In the genomic region with DNA sequence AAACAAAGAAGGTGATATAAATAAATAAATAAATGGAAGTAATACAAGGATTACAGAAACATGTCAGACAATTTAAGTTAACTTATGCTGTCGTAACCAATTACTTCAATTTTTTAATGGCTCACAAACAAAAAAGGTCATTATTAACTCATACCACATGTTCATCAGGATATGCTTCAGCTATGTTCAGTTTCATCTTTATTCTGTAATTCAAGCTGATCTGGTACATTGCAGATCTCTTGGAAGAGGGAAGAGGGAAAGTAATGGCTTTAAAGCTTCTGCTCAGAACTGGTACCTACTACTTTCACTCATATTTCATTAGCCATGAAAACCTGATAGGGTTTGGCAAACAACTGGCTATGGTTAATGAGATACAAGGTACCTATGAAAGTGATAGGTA, we compare ENCODE assay signal across 34 cellular contexts.
"Had no signal": no experiment of that assay in that cellular context is flagged by ENCODE, and none has a peak within 500 bp of the region (broad histone marks: within the 10 kb centered on the region; RNA-seq: fewer than 3 reads in every experiment).

No MANE protein-coding gene starts in this region.

- H3K9me3 ChIP-seq: adrenal gland, body of pancreas, breast epithelium had no signal

- H3K27me3 ChIP-seq: body of pancreas, brain microvascular endothelial cell, breast epithelium had no signal

- H3K27me3 Mint-ChIP-seq: activated B cell treated with CpG ODN at 0.5 μM for 24 hours; activated CD4-positive, alpha-beta memory T cell treated with anti-CD3 and anti-CD28 coated beads for 36 hours; activated CD4-positive, alpha-beta T cell treated with anti-CD3 and anti-CD28 coated beads, Interleukin-2, amount 10 ng/mL, durations not matched to agents 24 days and 14 days; activated CD8-positive, alpha-beta T cell treated with anti-CD3 and anti-CD28 coated beads for 36 hours; activated naive CD8-positive, alpha-beta T cell treated with anti-CD3 and anti-CD28 coated beads for 36 hours had no signal

- H3K4me3 ChIP-seq: adrenal gland, body of pancreas, breast epithelium had no signal

- H3K4me1 Mint-ChIP-seq: activated B cell treated with CpG ODN at 0.5 μM for 24 hours; activated CD4-positive, alpha-beta T cell treated with anti-CD3 and anti-CD28 coated beads, Interleukin-2, amount 10 ng/mL, durations not matched to agents 24 days and 14 days; activated T-helper 17 cell treated with anti-CD3 and anti-CD28 coated beads, Interleukin-2, amount 50 U/mL, for 72 hours had no signal

- H3K36me3 Mint-ChIP-seq: activated CD4-positive, alpha-beta memory T cell treated with anti-CD3 and anti-CD28 coated beads for 36 hours; activated naive CD4-positive, alpha-beta T cell treated with anti-CD3 and anti-CD28 coated beads, Interleukin-2, amount 50 U/mL, for 72 hours; activated naive CD8-positive, alpha-beta T cell treated with anti-CD3 and anti-CD28 coated beads for 36 hours had no signal

- ATAC-seq: activated CD8-positive, alpha-beta T cell treated with anti-CD3 and anti-CD28 coated beads for 36 hours; activated naive CD4-positive, alpha-beta T cell treated with anti-CD3 and anti-CD28 coated beads, Interleukin-2, amount 50 U/mL, for 72 hours; activated T-cell treated with anti-CD3 and anti-CD28 coated beads, Interleukin-2, amount 50 U/mL, for 4 hours; activated T-cell treated with anti-CD3 and anti-CD28 coated beads, Interleukin-2, amount 50 U/mL, for 72 hours; activated T-helper 17 cell treated with anti-CD3 and anti-CD28 coated beads, Interleukin-2, amount 50 U/mL, for 72 hours; body of pancreas had no signal

- H3K9me3 Mint-ChIP-seq: activated B cell treated with CpG ODN at 0.5 μM for 24 hours; activated CD4-positive, alpha-beta memory T cell treated with anti-CD3 and anti-CD28 coated beads for 36 hours; activated CD4-positive, alpha-beta T cell treated with anti-CD3 and anti-CD28 coated beads, Interleukin-2, amount 10 ng/mL, durations not matched to agents 24 days and 14 days; activated CD8-positive, alpha-beta T cell treated with anti-CD3 and anti-CD28 coated beads for 36 hours; activated naive CD4-positive, alpha-beta T cell treated with anti-CD3 and anti-CD28 coated beads for 36 hours; activated naive CD8-positive, alpha-beta T cell treated with anti-CD3 and anti-CD28 coated beads for 36 hours; activated T-cell treated with anti-CD3 and anti-CD28 coated beads, Interleukin-2, amount 50 U/mL, for 4 hours; activated T-cell treated with anti-CD3 and anti-CD28 coated beads, Interleukin-2, amount 50 U/mL, for 72 hours; activated T-helper 1 cell treated with anti-CD3 and anti-CD28 coated beads, Interleukin-12 subunit alpha, Interleukin-12 subunit beta, Interleukin-2, Interleukin-4 antibody, amounts not matched to agents 30 ng/mL and 10 ng/mL and 1 ng/mL, durations not matched to agents 14 hours and 24 hours and 36 hours; activated T-helper 17 cell treated with anti-CD3 and anti-CD28 coated beads, Interleukin-2, amount 50 U/mL, for 72 hours; T-helper 1 cell treated with Interleukin-12 subunit alpha and Interleukin-12 subunit beta and Interleukin-4 antibody, amounts not matched to agents 30 μg/mL and 1 μg/mL, for 36 hours; T-helper 2 cell treated with Interferon-gamma antibody and Interleukin-4, amounts not matched to agents 5 μg/mL and 100 μg/mL, for 36 hours had no signal

- H3K4me1 ChIP-seq: adrenal gland, body of pancreas, breast epithelium had no signal

- H3K27ac ChIP-seq: adrenal gland, body of pancreas, brain microvascular endothelial cell, breast epithelium, VCaP had no signal

- H3K27ac Mint-ChIP-seq: activated B cell treated with CpG ODN at 0.5 μM for 24 hours; activated CD4-positive, alpha-beta memory T cell treated with anti-CD3 and anti-CD28 coated beads for 36 hours; activated CD4-positive, alpha-beta T cell treated with anti-CD3 and anti-CD28 coated beads, Interleukin-2, amount 10 ng/mL, durations not matched to agents 24 days and 14 days; activated CD8-positive, alpha-beta T cell treated with anti-CD3 and anti-CD28 coated beads for 36 hours; activated naive CD4-positive, alpha-beta T cell treated with anti-CD3 and anti-CD28 coated beads for 36 hours; activated naive CD4-positive, alpha-beta T cell treated with anti-CD3 and anti-CD28 coated beads, Interleukin-2, amount 50 U/mL, for 72 hours; activated naive CD8-positive, alpha-beta T cell treated with anti-CD3 and anti-CD28 coated beads for 36 hours; activated T-cell treated with anti-CD3 and anti-CD28 coated beads, Interleukin-2, amount 50 U/mL, for 72 hours; activated T-helper 1 cell treated with anti-CD3 and anti-CD28 coated beads, Interleukin-12 subunit alpha, Interleukin-12 subunit beta, Interleukin-2, Interleukin-4 antibody, amounts not matched to agents 30 ng/mL and 10 ng/mL and 1 ng/mL, durations not matched to agents 14 hours and 24 hours and 36 hours; activated T-helper 17 cell treated with anti-CD3 and anti-CD28 coated beads, Interleukin-2, amount 50 U/mL, for 72 hours; T-helper 1 cell treated with Interleukin-12 subunit alpha and Interleukin-12 subunit beta and Interleukin-4 antibody, amounts not matched to agents 30 μg/mL and 1 μg/mL, for 36 hours; T-helper 2 cell treated with Interferon-gamma antibody and Interleukin-4, amounts not matched to agents 5 μg/mL and 100 μg/mL, for 36 hours had no signal

- H3K4me3 Mint-ChIP-seq: activated B cell treated with CpG ODN at 0.5 μM for 24 hours; activated CD4-positive, alpha-beta memory T cell treated with anti-CD3 and anti-CD28 coated beads for 36 hours; activated CD4-positive, alpha-beta T cell treated with anti-CD3 and anti-CD28 coated beads, Interleukin-2, amount 10 ng/mL, durations not matched to agents 24 days and 14 days; activated CD8-positive, alpha-beta T cell treated with anti-CD3 and anti-CD28 coated beads for 36 hours; activated naive CD4-positive, alpha-beta T cell treated with anti-CD3 and anti-CD28 coated beads for 36 hours; activated naive CD8-positive, alpha-beta T cell treated with anti-CD3 and anti-CD28 coated beads for 36 hours; activated T-cell treated with anti-CD3 and anti-CD28 coated beads, Interleukin-2, amount 50 U/mL, for 4 hours; activated T-cell treated with anti-CD3 and anti-CD28 coated beads, Interleukin-2, amount 50 U/mL, for 72 hours; activated T-helper 1 cell treated with anti-CD3 and anti-CD28 coated beads, Interleukin-12 subunit alpha, Interleukin-12 subunit beta, Interleukin-2, Interleukin-4 antibody, amounts not matched to agents 30 ng/mL and 10 ng/mL and 1 ng/mL, durations not matched to agents 14 hours and 24 hours and 36 hours; activated T-helper 17 cell treated with anti-CD3 and anti-CD28 coated beads, Interleukin-2, amount 50 U/mL, for 72 hours; T-helper 1 cell treated with Interleukin-12 subunit alpha and Interleukin-12 subunit beta and Interleukin-4 antibody, amounts not matched to agents 30 μg/mL and 1 μg/mL, for 36 hours; T-helper 2 cell treated with Interferon-gamma antibody and Interleukin-4, amounts not matched to agents 5 μg/mL and 100 μg/mL, for 36 hours had no signal

- DNase-seq: activated B cell treated with CpG ODN at 0.5 μM for 24 hours; activated CD4-positive, alpha-beta memory T cell treated with anti-CD3 and anti-CD28 coated beads for 36 hours; activated CD4-positive, alpha-beta T cell treated with anti-CD3 and anti-CD28 coated beads for 4 hours; activated CD4-positive, alpha-beta T cell treated with anti-CD3 and anti-CD28 coated beads, Interleukin-2, amount 10 ng/mL, durations not matched to agents 24 days and 14 days; activated CD4-positive, alpha-beta T cell treated with anti-CD3 and anti-CD28 coated beads, Interleukin-2, amount 50 U/mL, for 1 hour; activated CD4-positive, alpha-beta T cell treated with anti-CD3 and anti-CD28 coated beads, Interleukin-2, amount 50 U/mL, for 4 hours; activated CD4-positive, CD25-positive, alpha-beta regulatory T cell treated with anti-CD3 and anti-CD28 coated beads, Interleukin-2, amount 50 U/mL, for 72 hours; activated CD8-positive, alpha-beta memory T cell treated with anti-CD3 and anti-CD28 coated beads, Interleukin-2, amount 50 U/mL, for 4 hours; activated CD8-positive, alpha-beta T cell treated with anti-CD3 and anti-CD28 coated beads for 36 hours; activated effector memory CD4-positive, alpha-beta T cell treated with anti-CD3 and anti-CD28 coated beads, Interleukin-2, amount 50 U/mL, for 16 hours; activated gamma-delta T cell treated with Interleukin-2 at 50 U/mL for 16 hours; activated naive CD4-positive, alpha-beta T cell; activated naive CD4-positive, alpha-beta T cell treated with anti-CD3 and anti-CD28 coated beads for 36 hours; activated naive CD4-positive, alpha-beta T cell treated with anti-CD3 and anti-CD28 coated beads, Interleukin-2, amount 50 U/mL, for 16 hours; activated naive CD8-positive, alpha-beta T cell treated with anti-CD3 and anti-CD28 coated beads for 36 hours; activated T-cell treated with anti-CD3 and anti-CD28 coated beads for 4 hours; activated T-cell treated with anti-CD3 and anti-CD28 coated beads, Interleukin-2, amount 50 U/mL, for 1 hour; activated T-cell treated with anti-CD3 and anti-CD28 coated beads, Interleukin-2, amount 50 U/mL, for 4 hours; activated T-cell treated with anti-CD3 and anti-CD28 coated beads, Interleukin-2, amount 50 U/mL, for 72 hours; adrenal gland; amniotic stem cell; aorta; body of pancreas; brain microvascular endothelial cell; central memory CD4-positive, alpha-beta T cell; T-helper 2 cell; T-helper 9 cell had no signal

- H3K36me3 ChIP-seq: adrenal gland, brain microvascular endothelial cell, breast epithelium had no signal
